17 cellular contexts compared by ENCODE assay signal in genomic region chr13:99220199-99220931, GRCh38. TPM values are rescaled to one million over a fixed set of nuclear protein-coding genes. Genes with fewer than 3 reads are reported as not detected.
DNase-seq lines count a peak whose midpoint lies in the region; ATAC-seq and TF ChIP-seq lines count a peak whose summit lies in the region.
"Had no signal": no experiment of that assay in that cellular context is flagged by ENCODE, and none has a peak within 500 bp of the region (broad histone marks: within the 10 kb centered on the region; RNA-seq: fewer than 3 reads in every experiment).

No MANE protein-coding gene starts in this region.

- H3K36me3 Mint-ChIP-seq in activated B cell treated with CpG ODN at 0.5 μM for 24 hours (ENCODE audit: low read depth) = peaks cover 26% of the 10 kb centered on the region

- intact Hi-C loops in activated B cell treated with CpG ODN at 0.5 μM for 24 hours (cut with micrococcal nuclease) (no loop called here), mucosa of descending colon (cut with DNase I, micrococcal nuclease) (no loop called here), thyroid gland (cut with DNase I) (no loop called here)

- ATAC-seq in activated B cell treated with CpG ODN at 0.5 μM for 24 hours (ENCODE audit: low read depth) (peak; percentile 45), mucosa of descending colon (peak; percentile 46), GM18858 (IDR thresholded peaks at IDR 0.05; ENCODE audit: unreplicated experiment) (no peak)
- ATAC-seq: HCT116, left lobe of liver, PC-3 had no signal

- H3K36me3 ChIP-seq in mucosa of descending colon (ENCODE audit: low read depth) (no peaks in the 10 kb centered on the region), thyroid gland (no peaks in the 10 kb centered on the region)

- DNase-seq in SIG-M5 treated with dmso at 0.1 percent for 504 hours (lab: John Stamatoyannopoulos, UW; ENCODE audit: unreplicated experiment) = peak; percentile 43
- no peak for DNase-seq in SIG-M5 (lab: John Stamatoyannopoulos, UW)
- peak; percentile 23 for DNase-seq in HT1080 (ENCODE audit: low read depth)
- no peak for DNase-seq in activated B cell treated with CpG ODN at 0.5 μM for 24 hours
- no peak for DNase-seq in mucosa of descending colon
- DNase-seq in activated effector memory CD4-positive, alpha-beta T cell treated with anti-CD3 and anti-CD28 coated beads, Interleukin-2, amount 50 U/mL, for 16 hours = no peak
- DNase-seq in thyroid gland = no peak
- DNase-seq: 8988T; NCI-H2081; PC-3; stimulated activated CD4-positive, alpha-beta T cell treated with anti-CD3 and anti-CD28 coated beads, Interleukin-12 subunit alpha, Interleukin-12 subunit beta, amount 100 ng/mL, for 4 hours; T-helper 9 cell had no signal

- H3K27me3 Mint-ChIP-seq in activated B cell treated with CpG ODN at 0.5 μM for 24 hours = no peaks in the 10 kb centered on the region

- H3K4me1 Mint-ChIP-seq in activated B cell treated with CpG ODN at 0.5 μM for 24 hours = peaks cover 87% of the 10 kb centered on the region

- peaks cover 5% of the 10 kb centered on the region for H3K9me3 Mint-ChIP-seq in activated B cell treated with CpG ODN at 0.5 μM for 24 hours

- no peak for TF ChIP-seq CTCF in activated B cell treated with CpG ODN at 0.5 μM for 24 hours (IDR thresholded peaks at IDR 0.05)
- TF ChIP-seq CTCF in mucosa of descending colon (IDR thresholded peaks at IDR 0.05) = no peak
- TF ChIP-seq CTCF in thyroid gland (IDR thresholded peaks at IDR 0.05) = no peak

- POLR2A ChIA-PET in activated B cell treated with CpG ODN at 0.5 μM for 24 hours (lab: Charles Lee) = interaction anchor here (2.0 kb wide), 1 partner anchor 20 kb away, joined by 12 read pairs; the partner anchor contains the start of gene UBAC2

- H3K4me3 ChIP-seq in mucosa of descending colon (no peak overlapping the region), thyroid gland (replicated peaks in 1 of 3) (no peak overlapping the region)

- H3K9me3 ChIP-seq in mucosa of descending colon (no peaks in the 10 kb centered on the region), thyroid gland (no peaks in the 10 kb centered on the region)
- H3K9me3 ChIP-seq: neutrophil had no signal

- WGBS in thyroid gland, 2 donors = 78 to 87% methylated on average over 6 of the region's 6 CpGs

- H3K4me1 ChIP-seq in mucosa of descending colon (ENCODE audit: low read depth) (no peaks in the 10 kb centered on the region), thyroid gland (peaks cover 31 to 39% of the 10 kb centered on the region in 2 donors)

- no peaks in the 10 kb centered on the region for H3K27me3 ChIP-seq in thyroid gland
- H3K27me3 ChIP-seq: neutrophil had no signal

- H3K27ac Mint-ChIP-seq in activated B cell treated with CpG ODN at 0.5 μM for 24 hours = no peak overlapping the region

- CTCF ChIA-PET in activated B cell treated with CpG ODN at 0.5 μM for 24 hours (lab: Charles Lee) = no interaction called here

- peak overlapping the region; percentile 5 for H3K4me3 Mint-ChIP-seq in activated B cell treated with CpG ODN at 0.5 μM for 24 hours

- TF ChIP-seq POLR2A in thyroid gland (IDR thresholded peaks at IDR 0.05) = no peak

- H3K27ac ChIP-seq in thyroid gland = no peak overlapping the region
- H3K27ac ChIP-seq: neutrophil had no signal

RNA-seq across cellular contexts. Expression of gene UBAC2, which starts 19.7 kb away (rescaled TPM):
- total RNA-seq in HT1080 (2014; rRNA removed; shearing (Covaris generic)) = 50.4 and 52.4 TPM in 2 replicates
- 120 and 124 TPM in 2 replicates for polyA plus RNA-seq in HT1080 (2015; cell fraction: cytosol; rRNA removed)
- 65.4 and 69.5 TPM in 2 replicates for polyA plus RNA-seq in HT1080 (2015; cell fraction: nucleus; rRNA removed)
- total RNA-seq in activated B cell treated with CpG ODN at 0.5 μM for 24 hours (40.6 and 51.0 TPM in 2 replicates), mucosa of descending colon (10 to 100 TPM; 57.4 to 74.2 (median 67.5) TPM), thyroid gland (10 to 100 TPM; 56.8 to 88.5 (median 77.7) TPM)

RNA-seq across cellular contexts. Expression of gene GPR18, which starts 37.8 kb away (rescaled TPM):
- not detected in 2 replicates for total RNA-seq in HT1080 (2014; rRNA removed; shearing (Covaris generic))
- not detected in 2 replicates for polyA plus RNA-seq in HT1080 (2015; cell fraction: cytosol; rRNA removed)
- not detected in 2 replicates for polyA plus RNA-seq in HT1080 (2015; cell fraction: nucleus; rRNA removed)
- 29.0 and 32.4 TPM in 2 replicates for total RNA-seq in activated B cell treated with CpG ODN at 0.5 μM for 24 hours
- total RNA-seq in mucosa of descending colon = under 1 TPM; 0.35 to 0.60 (median 0.46) TPM
- total RNA-seq in thyroid gland = under 1 TPM in 2 of 4 donors, not detected in 2; 0.27 to 0.96 TPM
- total RNA-seq: PC-3 had no signal
- polyA plus RNA-seq: urinary bladder had no signal

Comparison
In these comparisons a context has a peak if more than half of its experiments do, and no peak if none do; other contexts are left out.
1. DNase-seq: peak in SIG-M5 treated with dmso at 0.1 percent for 504 hours (single experiment) and HT1080 (single experiment); none in SIG-M5 (single experiment), activated B cell treated with CpG ODN at 0.5 μM for 24 hours (single experiment), mucosa of descending colon (0 of 3), activated effector memory CD4-positive, alpha-beta T cell treated with anti-CD3 and anti-CD28 coated beads, Interleukin-2, amount 50 U/mL, for 16 hours (single experiment) and thyroid gland (0 of 2).
2. RNA of gene GPR18, which starts 37.8 kb away (total RNA-seq): 29.0 to 32.4 TPM in activated B cell treated with CpG ODN at 0.5 μM for 24 hours; 0.35 to 0.60 TPM in mucosa of descending colon, 0.27 to 0.96 TPM in thyroid gland and not detected in HT1080; every median in the first group is over 10 times any median in the second.